Comparison of ENCODE assay signal across 1 cellular context in genomic region chr7:150404785-150405583, GRCh38.
TF ChIP-seq lines count a peak whose summit lies in the region.

No MANE protein-coding gene starts in this region.

TF ChIP-seq in K562, 482 proteins besides CTCF, POLR2A, EP300 and RAD21 (continued from another document and continues in another):
- TF ChIP-seq RREB1 (CRISPR knock-in tag; IDR thresholded peaks at IDR 0.05) (0 out of 2 replicates have a peak, but pooled peaks have one; percentile 32), PRMT5 (CRISPR knock-in tag; IDR thresholded peaks at IDR 0.05) (no peak), ZNF23 (CRISPR knock-in tag; IDR thresholded peaks at IDR 0.05) (no peak), MGA (IDR thresholded peaks at IDR 0.05) (no peak; the same call in 1 of the 2 replicates), CBFA2T3 (IDR thresholded peaks at IDR 0.05) (peak; percentile 32; the same call in 1 of the 2 replicates), TSHZ1 (CRISPR knock-in tag; IDR thresholded peaks at IDR 0.05) (no peak), MLX (CRISPR knock-in tag; conservative IDR thresholded peaks at IDR 0.05) (no peak), PHF20 (IDR thresholded peaks at IDR 0.05; ENCODE audit: partially characterized antibody) (peak; percentile 75), HNRNPUL1 (IDR thresholded peaks at IDR 0.05; ENCODE audit: low read length) (no peak)
- TF ChIP-seq, protein P1, sequence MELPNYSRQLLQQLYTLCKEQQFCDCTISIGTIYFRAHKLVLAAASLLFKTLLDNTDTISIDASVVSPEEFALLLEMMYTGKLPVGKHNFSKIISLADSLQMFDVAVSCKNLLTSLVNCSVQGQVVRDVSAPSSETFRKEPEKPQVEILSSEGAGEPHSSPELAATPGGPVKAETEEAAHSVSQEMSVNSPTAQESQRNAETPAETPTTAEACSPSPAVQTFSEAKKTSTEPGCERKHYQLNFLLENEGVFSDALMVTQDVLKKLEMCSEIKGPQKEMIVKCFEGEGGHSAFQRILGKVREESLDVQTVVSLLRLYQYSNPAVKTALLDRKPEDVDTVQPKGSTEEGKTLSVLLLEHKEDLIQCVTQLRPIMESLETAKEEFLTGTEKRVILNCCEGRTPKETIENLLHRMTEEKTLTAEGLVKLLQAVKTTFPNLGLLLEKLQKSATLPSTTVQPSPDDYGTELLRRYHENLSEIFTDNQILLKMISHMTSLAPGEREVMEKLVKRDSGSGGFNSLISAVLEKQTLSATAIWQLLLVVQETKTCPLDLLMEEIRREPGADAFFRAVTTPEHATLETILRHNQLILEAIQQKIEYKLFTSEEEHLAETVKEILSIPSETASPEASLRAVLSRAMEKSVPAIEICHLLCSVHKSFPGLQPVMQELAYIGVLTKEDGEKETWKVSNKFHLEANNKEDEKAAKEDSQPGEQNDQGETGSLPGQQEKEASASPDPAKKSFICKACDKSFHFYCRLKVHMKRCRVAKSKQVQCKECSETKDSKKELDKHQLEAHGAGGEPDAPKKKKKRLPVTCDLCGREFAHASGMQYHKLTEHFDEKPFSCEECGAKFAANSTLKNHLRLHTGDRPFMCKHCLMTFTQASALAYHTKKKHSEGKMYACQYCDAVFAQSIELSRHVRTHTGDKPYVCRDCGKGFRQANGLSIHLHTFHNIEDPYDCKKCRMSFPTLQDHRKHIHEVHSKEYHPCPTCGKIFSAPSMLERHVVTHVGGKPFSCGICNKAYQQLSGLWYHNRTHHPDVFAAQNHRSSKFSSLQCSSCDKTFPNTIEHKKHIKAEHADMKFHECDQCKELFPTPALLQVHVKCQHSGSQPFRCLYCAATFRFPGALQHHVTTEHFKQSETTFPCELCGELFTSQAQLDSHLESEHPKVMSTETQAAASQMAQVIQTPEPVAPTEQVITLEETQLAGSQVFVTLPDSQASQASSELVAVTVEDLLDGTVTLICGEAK (IDR thresholded peaks at IDR 0.05) = peak; percentile 85
- TF ChIP-seq, protein P1 (CRISPR knock-in tag; IDR thresholded peaks at IDR 0.05) = no peak
- TF ChIP-seq, protein P2, sequence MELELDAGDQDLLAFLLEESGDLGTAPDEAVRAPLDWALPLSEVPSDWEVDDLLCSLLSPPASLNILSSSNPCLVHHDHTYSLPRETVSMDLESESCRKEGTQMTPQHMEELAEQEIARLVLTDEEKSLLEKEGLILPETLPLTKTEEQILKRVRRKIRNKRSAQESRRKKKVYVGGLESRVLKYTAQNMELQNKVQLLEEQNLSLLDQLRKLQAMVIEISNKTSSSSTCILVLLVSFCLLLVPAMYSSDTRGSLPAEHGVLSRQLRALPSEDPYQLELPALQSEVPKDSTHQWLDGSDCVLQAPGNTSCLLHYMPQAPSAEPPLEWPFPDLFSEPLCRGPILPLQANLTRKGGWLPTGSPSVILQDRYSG (tag; conservative IDR thresholded peaks at IDR 0.05; ENCODE audit: low read depth) = no peak; the same call in 1 of the 2 replicates
